Comparison of ENCODE assay signal across 8 cellular contexts in the genomic region with DNA sequence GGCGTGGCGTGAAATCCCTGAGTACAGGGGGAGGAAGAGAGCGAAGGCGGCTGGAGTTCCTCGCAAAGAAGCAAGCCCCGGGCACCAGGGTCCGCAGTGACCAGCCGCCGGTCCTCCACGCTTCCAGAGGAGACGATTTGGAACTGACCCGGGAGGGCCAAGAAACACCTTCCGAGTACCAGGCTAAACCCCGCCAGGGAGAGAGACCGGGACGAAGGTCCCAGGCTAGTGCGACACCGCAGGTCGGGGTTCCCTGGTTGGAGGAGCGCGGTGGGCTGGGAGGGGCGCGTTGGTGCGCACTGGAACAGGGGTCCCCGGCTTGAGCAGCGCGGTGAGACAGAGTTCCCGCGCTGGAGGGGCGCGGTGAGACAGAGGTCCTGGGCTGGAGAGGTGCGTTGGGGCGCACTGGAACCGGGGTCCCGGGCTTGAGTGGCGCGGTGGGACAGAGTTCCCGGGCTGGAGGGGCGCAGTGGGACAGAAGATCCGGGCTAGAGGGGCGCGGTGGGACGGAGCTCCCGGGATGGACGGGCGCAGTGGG. TPM values are rescaled to one million over a fixed set of nuclear protein-coding genes. Genes with fewer than 3 reads are reported as not detected.
DNase-seq lines count a peak whose midpoint lies in the region; ATAC-seq and FAIRE-seq lines count a peak whose summit lies in the region.

No MANE protein-coding gene starts in this region.

- CTCF ChIA-PET in activated CD8-positive, alpha-beta T cell treated with anti-CD3 and anti-CD28 coated beads, Interleukin-2, amount 10 ng/mL, durations not matched to agents 7 days and 5 days (lab: Charles Lee), result interaction anchor here (1.3 to 3.2 kb wide), 4 partner anchors 9 to 183 kb away, joined by 3 to 12 read pairs (median 8); no protein-coding TSS in a partner anchor

- no peaks in the 10 kb centered on the region for H3K27me3 Mint-ChIP-seq in activated CD8-positive, alpha-beta T cell treated with anti-CD3 and anti-CD28 coated beads, Interleukin-2, amount 10 ng/mL, durations not matched to agents 7 days and 5 days (ENCODE audit: low read depth)

- peaks cover 60% of the 10 kb centered on the region for H3K4me1 Mint-ChIP-seq in activated CD8-positive, alpha-beta T cell treated with anti-CD3 and anti-CD28 coated beads, Interleukin-2, amount 10 ng/mL, durations not matched to agents 7 days and 5 days (ENCODE audit: low read depth)

- POLR2A ChIA-PET in activated CD8-positive, alpha-beta T cell treated with anti-CD3 and anti-CD28 coated beads, Interleukin-2, amount 10 ng/mL, durations not matched to agents 7 days and 5 days (lab: Charles Lee), result interaction anchor here (1.0 to 2.1 kb wide), 6 partner anchors 8 to 1288 kb away, joined by 3 to 5 read pairs (median 4); partner anchors contain the start of genes FARSB and MRPL44

- peak overlapping the region; percentile 89 for H3K4me3 Mint-ChIP-seq in activated CD8-positive, alpha-beta T cell treated with anti-CD3 and anti-CD28 coated beads, Interleukin-2, amount 10 ng/mL, durations not matched to agents 7 days and 5 days

- peak; percentile 46 for DNase-seq in G401 (ENCODE audit: low spot score)
- DNase-seq in HK-2 (ENCODE audit: unreplicated experiment), result peak; percentile 51
- DNase-seq in activated CD8-positive, alpha-beta T cell treated with anti-CD3 and anti-CD28 coated beads, Interleukin-2, amount 10 ng/mL, durations not matched to agents 7 days and 5 days, result peak; percentile 42
- DNase-seq in myocyte (ENCODE audit: low read depth), result peak; percentile 47
- DNase-seq in urothelium cell line (ENCODE audit: low spot score), result peak; percentile 35

- peaks cover 28% of the 10 kb centered on the region for H3K36me3 Mint-ChIP-seq in activated CD8-positive, alpha-beta T cell treated with anti-CD3 and anti-CD28 coated beads, Interleukin-2, amount 10 ng/mL, durations not matched to agents 7 days and 5 days (ENCODE audit: low read depth)

- peaks cover 6% of the 10 kb centered on the region for H3K9me3 Mint-ChIP-seq in activated CD8-positive, alpha-beta T cell treated with anti-CD3 and anti-CD28 coated beads, Interleukin-2, amount 10 ng/mL, durations not matched to agents 7 days and 5 days (ENCODE audit: insufficient read depth)

- FAIRE-seq in urothelium cell line (lab: Jason Lieb, UNC), result no peak

- peak overlapping the region; percentile 90 for H3K27ac Mint-ChIP-seq in activated CD8-positive, alpha-beta T cell treated with anti-CD3 and anti-CD28 coated beads, Interleukin-2, amount 10 ng/mL, durations not matched to agents 7 days and 5 days

- ATAC-seq in activated CD8-positive, alpha-beta T cell treated with anti-CD3 and anti-CD28 coated beads, Interleukin-2, amount 10 ng/mL, durations not matched to agents 7 days and 5 days, result peak; percentile 35
- ATAC-seq in esophagus mucosa, result peak; percentile 37
- ATAC-seq in HG02763 (IDR thresholded peaks at IDR 0.05; ENCODE audit: unreplicated experiment), result no peak
- ATAC-seq in GM18861 (IDR thresholded peaks at IDR 0.05; ENCODE audit: unreplicated experiment), result no peak

- in situ Hi-C loops in G401 (cut with HindIII; ENCODE audit: low sequenced_read_pairs), result no loop called here

RNA-seq across cellular contexts. Expression of gene WDFY1, which starts 0.9 kb away (rescaled TPM):
- total RNA-seq in G401 (2014; rRNA removed; shearing (Covaris generic)), result 84.2 and 108 TPM in 2 replicates
- total RNA-seq in activated CD8-positive, alpha-beta T cell treated with anti-CD3 and anti-CD28 coated beads, Interleukin-2, amount 10 ng/mL, durations not matched to agents 7 days and 5 days, result 10 to 100 TPM; 41.5 to 47.1 TPM
- total RNA-seq in esophagus mucosa (24.9 TPM), myocyte (34.5 and 39.1 TPM in 2 replicates)
- polyA plus RNA-seq in myocyte (2012), result 18.2 TPM

RNA-seq across cellular contexts. Expression of gene MRPL44, which starts 13.0 kb away (rescaled TPM):
- 67.1 and 97.6 TPM in 2 replicates for total RNA-seq in G401 (2014; rRNA removed; shearing (Covaris generic))
- total RNA-seq in activated CD8-positive, alpha-beta T cell treated with anti-CD3 and anti-CD28 coated beads, Interleukin-2, amount 10 ng/mL, durations not matched to agents 7 days and 5 days, result 10 to 100 TPM; 29.0 to 30.5 TPM
- 18.4 TPM for total RNA-seq in esophagus mucosa
- 48.1 and 50.7 TPM in 2 replicates for total RNA-seq in myocyte
- 20.5 TPM for polyA plus RNA-seq in myocyte (2012)

Comparison
In these comparisons a context has a peak if more than half of its experiments do, and no peak if none do; other contexts are left out.
1. ATAC-seq: peak in activated CD8-positive, alpha-beta T cell treated with anti-CD3 and anti-CD28 coated beads, Interleukin-2, amount 10 ng/mL, durations not matched to agents 7 days and 5 days (single experiment) and esophagus mucosa (single experiment); none in HG02763 (single experiment) and GM18861 (single experiment).
2. Peak in every context shown above with its lines, with median percentiles within 50 percentile points of each other: DNase-seq.